1 cellular context compared by ENCODE assay signal in genomic region chr6:32692019-32692418, GRCh38.
TF ChIP-seq lines count a peak whose summit lies in the region.

No MANE protein-coding gene starts in this region.

TF ChIP-seq in Ishikawa, 13 proteins besides CTCF, POLR2A, EP300 and RAD21 (continued from another document):
- no peak for TF ChIP-seq REST (IDR thresholded peaks at IDR 0.05; ENCODE audit: low read depth)
- TF ChIP-seq EGR1 (IDR thresholded peaks at IDR 0.05): no peak
- no peak for TF ChIP-seq USF1 (IDR thresholded peaks at IDR 0.05)
- no peak for TF ChIP-seq ZBTB7A (IDR thresholded peaks at IDR 0.05; ENCODE audit: low read depth)
- TF ChIP-seq NFIC (IDR thresholded peaks at IDR 0.05): no peak
- no peak for TF ChIP-seq YY1 (IDR thresholded peaks at IDR 0.05; ENCODE audit: low read depth)
- TF ChIP-seq TEAD4 (IDR thresholded peaks at IDR 0.05): no peak
- no peak for TF ChIP-seq TCF12 (IDR thresholded peaks at IDR 0.05; ENCODE audit: low read depth)
- no peak for TF ChIP-seq FOXM1 (IDR thresholded peaks at IDR 0.05; ENCODE audit: borderline replicate concordance, low read depth)
- no peak for TF ChIP-seq TAF1 (IDR thresholded peaks at IDR 0.05; ENCODE audit: low read depth)
